In the genomic region with DNA sequence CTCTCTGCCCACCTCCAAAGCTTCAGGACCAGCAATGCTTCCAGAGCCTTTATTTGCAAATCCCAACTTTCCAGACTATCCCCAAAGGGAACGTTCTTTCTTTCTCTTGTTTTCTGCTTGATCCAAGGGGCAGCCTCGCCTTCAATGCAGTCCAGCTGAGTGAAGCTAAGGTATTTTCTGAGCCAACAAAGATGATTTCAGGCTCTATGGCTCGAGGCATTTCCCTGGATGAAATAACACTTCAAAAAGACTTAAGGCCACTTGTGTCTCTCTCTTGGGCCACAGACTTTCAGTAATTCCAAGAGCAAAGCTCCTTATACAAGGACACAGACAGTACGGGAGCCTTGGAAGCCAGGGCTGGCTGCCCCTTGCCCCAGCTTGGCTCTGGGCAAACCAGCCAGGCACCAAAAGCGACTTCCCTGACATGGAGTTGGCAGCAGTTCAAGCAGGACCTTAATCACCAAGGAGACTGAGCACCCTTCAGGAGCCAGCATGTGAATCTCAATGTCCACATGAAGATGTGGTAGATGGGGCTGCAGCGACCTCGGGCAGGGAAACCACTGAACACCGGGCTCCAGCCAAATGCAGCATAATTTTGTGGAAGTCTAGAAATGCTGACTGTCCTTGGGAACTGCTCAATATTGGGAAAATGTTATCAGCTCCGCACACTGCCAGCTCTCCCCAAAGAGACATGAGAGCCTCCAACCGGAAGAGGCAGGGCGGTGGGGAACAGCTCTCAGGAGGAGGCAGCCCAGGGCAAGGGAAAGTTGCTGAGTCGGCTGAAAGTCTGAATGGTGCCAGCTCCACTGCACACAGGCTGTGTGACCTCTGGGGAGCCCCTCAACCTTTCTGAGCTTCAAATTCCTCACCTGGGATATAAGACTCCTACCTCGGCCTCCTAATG, we compare ENCODE assay signal across 10 cellular contexts. TPM values are rescaled to one million over a fixed set of nuclear protein-coding genes. Genes with fewer than 3 reads are reported as not detected.
DNase-seq lines count a peak whose midpoint lies in the region; ATAC-seq and TF ChIP-seq lines count a peak whose summit lies in the region.
"Had no signal": no experiment of that assay in that cellular context is flagged by ENCODE, and none has a peak within 500 bp of the region (broad histone marks: within the 10 kb centered on the region; RNA-seq: fewer than 3 reads in every experiment).

No MANE protein-coding gene starts in this region.

- H3K27ac ChIP-seq in dorsolateral prefrontal cortex, result peak overlapping the region in 52 of 59 donors; percentile 8 to 80 (median 50)

- no peaks in the 10 kb centered on the region for H3K27me3 ChIP-seq in dorsolateral prefrontal cortex
- H3K27me3 ChIP-seq in mucosa of stomach (ENCODE audit: control insufficient read depth, insufficient read depth, low read length), result no peaks in the 10 kb centered on the region

- POLR2A ChIA-PET in activated CD4-positive, alpha-beta T cell treated with anti-CD3 and anti-CD28 coated beads for 36 hours (lab: Charles Lee), result no interaction called here

- H3K36me3 Mint-ChIP-seq in type B pancreatic cell, result peaks cover 17% of the 10 kb centered on the region
- peaks cover 1% of the 10 kb centered on the region for H3K36me3 Mint-ChIP-seq in activated CD4-positive, alpha-beta T cell treated with anti-CD3 and anti-CD28 coated beads for 36 hours (ENCODE audit: low read depth)

- intact Hi-C loops in dorsolateral prefrontal cortex (cut with DNase I), result loop anchor here in 1 of 2 donors (10.0 kb wide), 1 partner anchor 94 kb away; a partner anchor contains a TSS
- intact Hi-C loops in activated CD4-positive, alpha-beta T cell treated with anti-CD3 and anti-CD28 coated beads for 36 hours (cut with DNase I, micrococcal nuclease), result no loop called here

- H3K9ac ChIP-seq in mucosa of stomach (ENCODE audit: low read length), result no peak overlapping the region

- no peak overlapping the region for H3K4me3 ChIP-seq in dorsolateral prefrontal cortex
- peak overlapping the region; percentile 5 for H3K4me3 ChIP-seq in mucosa of stomach (ENCODE audit: low read length)

- CTCF ChIA-PET in activated CD4-positive, alpha-beta T cell treated with anti-CD3 and anti-CD28 coated beads for 36 hours (lab: Charles Lee), result interaction anchor here (0.5 to 3.1 kb wide), 7 partner anchors 9 to 107 kb away, joined by 3 to 9 read pairs (median 4); no protein-coding TSS in a partner anchor

- no peaks in the 10 kb centered on the region for H3K9me3 Mint-ChIP-seq in type B pancreatic cell
- H3K9me3 Mint-ChIP-seq in activated CD4-positive, alpha-beta T cell treated with anti-CD3 and anti-CD28 coated beads for 36 hours (ENCODE audit: low read depth), result no peaks in the 10 kb centered on the region

- no peak for ATAC-seq in activated CD4-positive, alpha-beta T cell treated with anti-CD3 and anti-CD28 coated beads for 36 hours
- ATAC-seq in esophagus mucosa, result no peak

- no peak for TF ChIP-seq CTCF in dorsolateral prefrontal cortex (IDR thresholded peaks at IDR 0.05 in 54 of 56, conservative IDR thresholded peaks at IDR 0.05 in 2 of 56; ENCODE audit: low read depth in 1 of 56, partially characterized antibody in 56 of 56)
- no peak for TF ChIP-seq CTCF in type B pancreatic cell (conservative IDR thresholded peaks at IDR 0.05)

- peak overlapping the region; percentile 14 for H3K4me3 Mint-ChIP-seq in type B pancreatic cell
- H3K4me3 Mint-ChIP-seq in activated CD4-positive, alpha-beta T cell treated with anti-CD3 and anti-CD28 coated beads for 36 hours, result no peak overlapping the region

- H3K4me1 Mint-ChIP-seq in type B pancreatic cell (ENCODE audit: unreplicated experiment), result peaks cover 14% of the 10 kb centered on the region
- peaks cover 9% of the 10 kb centered on the region for H3K4me1 Mint-ChIP-seq in activated CD4-positive, alpha-beta T cell treated with anti-CD3 and anti-CD28 coated beads for 36 hours

- peaks cover 57% of the 10 kb centered on the region for H3K4me1 ChIP-seq in mucosa of stomach (ENCODE audit: control insufficient read depth, insufficient read depth, low read length)

- no peaks in the 10 kb centered on the region for H3K27me3 Mint-ChIP-seq in type B pancreatic cell
- H3K27me3 Mint-ChIP-seq in activated CD4-positive, alpha-beta T cell treated with anti-CD3 and anti-CD28 coated beads for 36 hours, result no peaks in the 10 kb centered on the region

- H3K27ac Mint-ChIP-seq in type B pancreatic cell, result peak overlapping the region; percentile 56
- no peak overlapping the region for H3K27ac Mint-ChIP-seq in activated CD4-positive, alpha-beta T cell treated with anti-CD3 and anti-CD28 coated beads for 36 hours

- peak; percentile 24 for DNase-seq in NCI-H69 (lab: John Stamatoyannopoulos, UW)
- DNase-seq in dorsolateral prefrontal cortex, result peak in 2 of 10 donors; percentile 10 to 33
- DNase-seq in type B pancreatic cell (ENCODE audit: extremely low spot score, unreplicated experiment), result no peak
- DNase-seq in H4 (ENCODE audit: low spot score), result no peak
- no peak for DNase-seq in activated CD4-positive, alpha-beta T cell treated with anti-CD3 and anti-CD28 coated beads for 36 hours
- DNase-seq: activated CD4-positive, alpha-beta T cell treated with anti-CD3 and anti-CD28 coated beads for 4 hours; NCI-H774; occipital lobe had no signal

- no peaks in the 10 kb centered on the region for H3K9me3 ChIP-seq in mucosa of stomach (ENCODE audit: control insufficient read depth, low read length)

- H3K36me3 ChIP-seq in mucosa of stomach (ENCODE audit: control insufficient read depth, insufficient read depth, low read length), result peaks cover 4% of the 10 kb centered on the region

RNA-seq across cellular contexts. Expression of a gene that starts 39.0 kb away (rescaled TPM):
- total RNA-seq in dorsolateral prefrontal cortex, result 10 to 100 TPM; 39.7 to 71.2 (median 51.5) TPM
- total RNA-seq in type B pancreatic cell (ENCODE audit: low replicate concordance), result 14.6 and 18.4 TPM in 2 replicates
- total RNA-seq in H4 (2014; rRNA removed; shearing (Covaris generic)), result 12.0 and 15.5 TPM in 2 replicates
- 1 to 10 TPM; 3.8 to 6.4 TPM for total RNA-seq in activated CD4-positive, alpha-beta T cell treated with anti-CD3 and anti-CD28 coated beads for 36 hours
- total RNA-seq in esophagus mucosa, result 8.5 TPM

RNA-seq across cellular contexts. Expression of a gene that starts 41.4 kb away (rescaled TPM):
- total RNA-seq in dorsolateral prefrontal cortex (10 to 100 TPM in 119 of 120 experiments, 1 to 10 TPM in 1; 9.9 to 33.4 (median 19.9) TPM), type B pancreatic cell (ENCODE audit: low replicate concordance) (21.2 and 36.3 TPM in 2 replicates), esophagus mucosa (14.2 TPM)
- total RNA-seq in H4 (2014; rRNA removed; shearing (Covaris generic)), result 158 and 163 TPM in 2 replicates
- total RNA-seq in activated CD4-positive, alpha-beta T cell treated with anti-CD3 and anti-CD28 coated beads for 36 hours, result 100 to 1,000 TPM in 1 of 2 experiments, 10 to 100 TPM in 1; 93.5 to 122 TPM

RNA-seq across cellular contexts. Expression of a gene that starts 55.3 kb away (rescaled TPM):
- total RNA-seq in dorsolateral prefrontal cortex (10 to 100 TPM in 61 of 120 experiments, 1 to 10 TPM in 59; 5.4 to 19.5 (median 10.1) TPM), type B pancreatic cell (ENCODE audit: low replicate concordance) (3.4 and 8.4 TPM in 2 replicates), esophagus mucosa (0.60 TPM)
- 0.85 and 1.1 TPM in 2 replicates for total RNA-seq in H4 (2014; rRNA removed; shearing (Covaris generic))
- 10 to 100 TPM in 1 of 2 experiments, 1 to 10 TPM in 1; 6.4 to 11.8 TPM for total RNA-seq in activated CD4-positive, alpha-beta T cell treated with anti-CD3 and anti-CD28 coated beads for 36 hours
